In genomic region chr20:49166534-49167449, GRCh38 we compare ENCODE assay signal across 9 cellular contexts. TPM values are rescaled to one million over a fixed set of nuclear protein-coding genes. Genes with fewer than 3 reads are reported as not detected.
DNase-seq lines count a peak whose midpoint lies in the region; ATAC-seq and TF ChIP-seq lines count a peak whose summit lies in the region.
"Had no signal": no experiment of that assay in that cellular context is flagged by ENCODE, and none has a peak within 500 bp of the region (broad histone marks: within the 10 kb centered on the region; RNA-seq: fewer than 3 reads in every experiment).

No MANE protein-coding gene starts in this region.

- no peaks in the 10 kb centered on the region for H3K27me3 Mint-ChIP-seq in activated CD4-positive, alpha-beta T cell treated with anti-CD3 and anti-CD28 coated beads for 36 hours
- H3K27me3 Mint-ChIP-seq in activated T-helper 1 cell treated with anti-CD3 and anti-CD28 coated beads, Interleukin-12 subunit alpha, Interleukin-12 subunit beta, Interleukin-2, Interleukin-4 antibody, amounts not matched to agents 30 ng/mL and 10 ng/mL and 1 ng/mL, durations not matched to agents 14 hours and 24 hours and 36 hours (ENCODE audit: insufficient read depth): no peaks in the 10 kb centered on the region
- H3K27me3 Mint-ChIP-seq in stimulated activated memory B cell treated with anti-CD40 and anti-IgM and Interleukin-4, amounts not matched to agents 10 μg/mL and 1 μg/mL and 100 μg/mL, for 72 hours: no peaks in the 10 kb centered on the region

- no peaks in the 10 kb centered on the region for H3K9me3 ChIP-seq in upper lobe of right lung
- H3K9me3 ChIP-seq: A549 had no signal

- POLR2A ChIA-PET in activated CD4-positive, alpha-beta T cell treated with anti-CD3 and anti-CD28 coated beads for 36 hours (lab: Charles Lee): interaction anchor here (1.2 kb wide), 2 partner anchors 15 to 110 kb away, joined by 5 to 13 read pairs; partner anchors contain the start of gene ZNFX1

- peak overlapping the region; percentile 37 for H3K4me3 Mint-ChIP-seq in activated CD4-positive, alpha-beta T cell treated with anti-CD3 and anti-CD28 coated beads for 36 hours
- peak overlapping the region; percentile 72 for H3K4me3 Mint-ChIP-seq in activated T-helper 1 cell treated with anti-CD3 and anti-CD28 coated beads, Interleukin-12 subunit alpha, Interleukin-12 subunit beta, Interleukin-2, Interleukin-4 antibody, amounts not matched to agents 30 ng/mL and 10 ng/mL and 1 ng/mL, durations not matched to agents 14 hours and 24 hours and 36 hours
- H3K4me3 Mint-ChIP-seq in stimulated activated memory B cell treated with anti-CD40 and anti-IgM and Interleukin-4, amounts not matched to agents 10 μg/mL and 1 μg/mL and 100 μg/mL, for 72 hours: no peak overlapping the region

- peaks cover 74% of the 10 kb centered on the region for H3K4me1 Mint-ChIP-seq in activated CD4-positive, alpha-beta T cell treated with anti-CD3 and anti-CD28 coated beads for 36 hours
- H3K4me1 Mint-ChIP-seq in activated T-helper 1 cell treated with anti-CD3 and anti-CD28 coated beads, Interleukin-12 subunit alpha, Interleukin-12 subunit beta, Interleukin-2, Interleukin-4 antibody, amounts not matched to agents 30 ng/mL and 10 ng/mL and 1 ng/mL, durations not matched to agents 14 hours and 24 hours and 36 hours (ENCODE audit: low read depth): peaks cover 51% of the 10 kb centered on the region
- peaks cover 50% of the 10 kb centered on the region for H3K4me1 Mint-ChIP-seq in stimulated activated memory B cell treated with anti-CD40 and anti-IgM and Interleukin-4, amounts not matched to agents 10 μg/mL and 1 μg/mL and 100 μg/mL, for 72 hours

- peak; percentile 79 for ATAC-seq in activated CD4-positive, alpha-beta T cell treated with anti-CD3 and anti-CD28 coated beads for 36 hours
- ATAC-seq in HG02642 (IDR thresholded peaks at IDR 0.05; ENCODE audit: poor library complexity, unreplicated experiment) (peak; percentile 63), GM18873 (IDR thresholded peaks at IDR 0.05; ENCODE audit: low FRiP score, unreplicated experiment) (no peak), upper lobe of right lung (no peak)
- peak; percentile 67 for ATAC-seq in stimulated activated memory B cell treated with anti-CD40 and anti-IgM and Interleukin-4, amounts not matched to agents 10 μg/mL and 1 μg/mL and 100 μg/mL, for 72 hours
- ATAC-seq: A549 had no signal

- no peak for DNase-seq in activated CD4-positive, alpha-beta T cell treated with anti-CD3 and anti-CD28 coated beads for 36 hours
- no peak for DNase-seq in activated CD4-positive, alpha-beta T cell treated with anti-CD3 and anti-CD28 coated beads for 4 hours
- DNase-seq in activated T-helper 1 cell treated with anti-CD3 and anti-CD28 coated beads, Interleukin-12 subunit alpha, Interleukin-12 subunit beta, Interleukin-2, Interleukin-4 antibody, amounts not matched to agents 30 ng/mL and 10 ng/mL and 1 ng/mL, durations not matched to agents 14 hours and 24 hours and 36 hours (ENCODE audit: low spot score): no peak
- no peak for DNase-seq in upper lobe of right lung
- no peak for DNase-seq in SW480 (ENCODE audit: low spot score)

- intact Hi-C loops in activated CD4-positive, alpha-beta T cell treated with anti-CD3 and anti-CD28 coated beads for 36 hours (cut with DNase I, micrococcal nuclease): loop anchor here (1.0 to 10.0 kb wide), 8 partner anchors 20 to 1662 kb away; partner anchors contain the start of genes NCOA3 (in 1 of the 2), RNF114 (in 1 of the 2) and STAU1 (in 1 of the 2)
- intact Hi-C loops in activated T-helper 1 cell treated with anti-CD3 and anti-CD28 coated beads, Interleukin-12 subunit alpha, Interleukin-12 subunit beta, Interleukin-2, Interleukin-4 antibody, amounts not matched to agents 30 ng/mL and 10 ng/mL and 1 ng/mL, durations not matched to agents 14 hours and 24 hours and 36 hours (cut with micrococcal nuclease): loop anchor here (1.0 to 5.0 kb wide), 6 partner anchors 11 to 119 kb away; partner anchors contain the start of genes CSE1L and ZNFX1
- intact Hi-C loops in upper lobe of right lung (cut with DNase I): no loop called here

- CTCF ChIA-PET in activated CD4-positive, alpha-beta T cell treated with anti-CD3 and anti-CD28 coated beads for 36 hours (lab: Charles Lee): interaction anchor here (0.6 to 4.9 kb wide), 11 partner anchors 10 to 107 kb away, joined by 3 to 43 read pairs (median 7); partner anchors contain the start of gene DDX27

- no peak overlapping the region for H3K27ac ChIP-seq in upper lobe of right lung
- H3K27ac ChIP-seq: A549 had no signal

- TF ChIP-seq CTCF in upper lobe of right lung (IDR thresholded peaks at IDR 0.05): no peak

- H3K36me3 ChIP-seq in upper lobe of right lung: peaks cover 13% of the 10 kb centered on the region

- no peaks in the 10 kb centered on the region for H3K27me3 ChIP-seq in upper lobe of right lung

- no peaks in the 10 kb centered on the region for H3K9me3 Mint-ChIP-seq in activated CD4-positive, alpha-beta T cell treated with anti-CD3 and anti-CD28 coated beads for 36 hours (ENCODE audit: low read depth)
- H3K9me3 Mint-ChIP-seq in activated T-helper 1 cell treated with anti-CD3 and anti-CD28 coated beads, Interleukin-12 subunit alpha, Interleukin-12 subunit beta, Interleukin-2, Interleukin-4 antibody, amounts not matched to agents 30 ng/mL and 10 ng/mL and 1 ng/mL, durations not matched to agents 14 hours and 24 hours and 36 hours: no peaks in the 10 kb centered on the region
- H3K9me3 Mint-ChIP-seq in stimulated activated memory B cell treated with anti-CD40 and anti-IgM and Interleukin-4, amounts not matched to agents 10 μg/mL and 1 μg/mL and 100 μg/mL, for 72 hours: no peaks in the 10 kb centered on the region

- H3K36me3 Mint-ChIP-seq in activated CD4-positive, alpha-beta T cell treated with anti-CD3 and anti-CD28 coated beads for 36 hours (ENCODE audit: low read depth): peaks cover 44% of the 10 kb centered on the region
- peaks cover 20% of the 10 kb centered on the region for H3K36me3 Mint-ChIP-seq in activated T-helper 1 cell treated with anti-CD3 and anti-CD28 coated beads, Interleukin-12 subunit alpha, Interleukin-12 subunit beta, Interleukin-2, Interleukin-4 antibody, amounts not matched to agents 30 ng/mL and 10 ng/mL and 1 ng/mL, durations not matched to agents 14 hours and 24 hours and 36 hours (ENCODE audit: low read depth)
- peaks cover 28% of the 10 kb centered on the region for H3K36me3 Mint-ChIP-seq in stimulated activated memory B cell treated with anti-CD40 and anti-IgM and Interleukin-4, amounts not matched to agents 10 μg/mL and 1 μg/mL and 100 μg/mL, for 72 hours

- H3K27ac Mint-ChIP-seq in activated CD4-positive, alpha-beta T cell treated with anti-CD3 and anti-CD28 coated beads for 36 hours: peak overlapping the region; percentile 85
- H3K27ac Mint-ChIP-seq in activated T-helper 1 cell treated with anti-CD3 and anti-CD28 coated beads, Interleukin-12 subunit alpha, Interleukin-12 subunit beta, Interleukin-2, Interleukin-4 antibody, amounts not matched to agents 30 ng/mL and 10 ng/mL and 1 ng/mL, durations not matched to agents 14 hours and 24 hours and 36 hours: peak overlapping the region; percentile 89
- H3K27ac Mint-ChIP-seq in stimulated activated memory B cell treated with anti-CD40 and anti-IgM and Interleukin-4, amounts not matched to agents 10 μg/mL and 1 μg/mL and 100 μg/mL, for 72 hours: peak overlapping the region; percentile 69

- H3K4me1 ChIP-seq in upper lobe of right lung: peaks cover 21% of the 10 kb centered on the region

- H3K4me3 ChIP-seq in upper lobe of right lung: no peak overlapping the region
- H3K4me3 ChIP-seq: A549 had no signal

RNA-seq across cellular contexts. Expression of gene STAU1, which starts 21.3 kb away (rescaled TPM):
- total RNA-seq in activated CD4-positive, alpha-beta T cell treated with anti-CD3 and anti-CD28 coated beads for 36 hours: 10 to 100 TPM; 72.6 to 83.7 TPM
- total RNA-seq in activated T-helper 1 cell treated with anti-CD3 and anti-CD28 coated beads, Interleukin-12 subunit alpha, Interleukin-12 subunit beta, Interleukin-2, Interleukin-4 antibody, amounts not matched to agents 30 ng/mL and 10 ng/mL and 1 ng/mL, durations not matched to agents 14 hours and 24 hours and 36 hours: 70.7 and 71.1 TPM in 2 replicates
- 76.0 TPM for total RNA-seq in upper lobe of right lung

RNA-seq across cellular contexts. Expression of gene DDX27, which starts 52.4 kb away (rescaled TPM):
- 10 to 100 TPM; 48.5 to 54.0 TPM for total RNA-seq in activated CD4-positive, alpha-beta T cell treated with anti-CD3 and anti-CD28 coated beads for 36 hours
- 53.1 and 57.4 TPM in 2 replicates for total RNA-seq in activated T-helper 1 cell treated with anti-CD3 and anti-CD28 coated beads, Interleukin-12 subunit alpha, Interleukin-12 subunit beta, Interleukin-2, Interleukin-4 antibody, amounts not matched to agents 30 ng/mL and 10 ng/mL and 1 ng/mL, durations not matched to agents 14 hours and 24 hours and 36 hours
- 25.9 TPM for total RNA-seq in upper lobe of right lung

Comparison
In these comparisons a context has a peak if more than half of its experiments do, and no peak if none do; other contexts are left out.
1. ATAC-seq: peak in activated CD4-positive, alpha-beta T cell treated with anti-CD3 and anti-CD28 coated beads for 36 hours (single experiment), HG02642 (single experiment) and stimulated activated memory B cell treated with anti-CD40 and anti-IgM and Interleukin-4, amounts not matched to agents 10 μg/mL and 1 μg/mL and 100 μg/mL, for 72 hours (single experiment); none in GM18873 (single experiment) and upper lobe of right lung (single experiment).
2. Peak in every context shown above with its lines, with median percentiles within 50 percentile points of each other: H3K27ac Mint-ChIP-seq.